ENCODE assay signal across 8 cellular contexts in genomic region chr12:31959051-31959700, GRCh38. TPM values are rescaled to one million over a fixed set of nuclear protein-coding genes. Genes with fewer than 3 reads are reported as not detected.
A peak's percentile ranks its signal among the peaks of the same experiment; 100 is the strongest.
DNase-seq lines count a peak whose midpoint lies in the region; ATAC-seq and TF ChIP-seq lines count a peak whose summit lies in the region.

A gene with protein sequence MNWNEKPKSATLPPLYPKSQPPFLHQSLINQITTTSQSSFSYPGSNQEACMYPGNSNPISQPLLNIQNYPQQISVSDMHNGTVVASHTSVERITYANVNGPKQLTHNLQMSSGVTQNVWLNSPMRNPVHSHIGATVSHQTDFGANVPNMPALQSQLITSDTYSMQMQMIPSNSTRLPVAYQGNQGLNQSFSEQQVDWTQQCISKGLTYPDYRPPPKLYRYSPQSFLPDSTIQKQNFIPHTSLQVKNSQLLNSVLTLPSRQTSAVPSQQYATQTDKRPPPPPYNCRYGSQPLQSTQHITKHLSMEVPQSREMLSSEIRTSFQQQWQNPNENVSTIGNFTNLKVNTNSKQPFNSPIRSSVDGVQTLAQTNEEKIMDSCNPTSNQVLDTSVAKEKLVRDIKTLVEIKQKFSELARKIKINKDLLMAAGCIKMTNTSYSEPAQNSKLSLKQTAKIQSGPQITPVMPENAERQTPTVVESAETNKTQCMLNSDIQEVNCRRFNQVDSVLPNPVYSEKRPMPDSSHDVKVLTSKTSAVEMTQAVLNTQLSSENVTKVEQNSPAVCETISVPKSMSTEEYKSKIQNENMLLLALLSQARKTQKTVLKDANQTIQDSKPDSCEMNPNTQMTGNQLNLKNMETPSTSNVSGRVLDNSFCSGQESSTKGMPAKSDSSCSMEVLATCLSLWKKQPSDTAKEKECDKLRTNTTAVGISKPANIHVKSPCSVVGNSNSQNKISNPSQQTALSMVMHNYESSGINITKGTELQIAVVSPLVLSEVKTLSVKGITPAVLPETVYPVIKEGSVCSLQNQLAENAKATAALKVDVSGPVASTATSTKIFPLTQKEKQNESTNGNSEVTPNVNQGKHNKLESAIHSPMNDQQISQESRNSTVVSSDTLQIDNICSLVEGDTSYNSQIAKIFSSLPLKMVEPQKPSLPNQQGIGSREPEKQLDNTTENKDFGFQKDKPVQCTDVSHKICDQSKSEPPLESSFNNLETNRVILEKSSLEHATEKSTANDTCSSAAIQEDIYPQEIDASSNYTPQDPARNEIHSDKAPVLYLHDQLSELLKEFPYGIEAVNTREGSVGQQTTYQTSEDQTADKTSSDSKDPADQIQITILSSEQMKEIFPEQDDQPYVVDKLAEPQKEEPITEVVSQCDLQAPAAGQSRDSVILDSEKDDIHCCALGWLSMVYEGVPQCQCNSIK (N-terminal part only) (plus strand): TSS chr12:31959415. CDS start chr12:31980956, 21,541 bp downstream.

- peak within 1 kb of the TSS; percentile 92 for H3K4me3 Mint-ChIP-seq in activated T-helper 1 cell treated with anti-CD3 and anti-CD28 coated beads, Interleukin-12 subunit alpha, Interleukin-12 subunit beta, Interleukin-2, Interleukin-4 antibody, amounts not matched to agents 30 ng/mL and 10 ng/mL and 1 ng/mL, durations not matched to agents 14 hours and 24 hours and 36 hours
- peak within 1 kb of the TSS; percentile 89 to 100 (median 98) for H3K4me3 Mint-ChIP-seq in naive B cell
- H3K4me3 Mint-ChIP-seq in stimulated activated effector memory CD8-positive, alpha-beta T cell treated with anti-CD3 and anti-CD28 coated beads, Interleukin-12 subunit alpha, Interleukin-12 subunit beta, amount 100 ng/mL, for 72 hours: peak within 1 kb of the TSS; percentile 85

- WGBS in GM23248 (ENCODE audit: low coverage in 1 of 2, low lambda C conversion rate in 2 of 2, missing lambda C conversion rate in 2 of 2), 2 experiments: 0 to 1% methylated on average over 49 to 54 of the region's 68 CpGs

- ATAC-seq in naive B cell (ENCODE audit: low read depth in 2 of 2): peak; percentile 79 to 85
- ATAC-seq in stimulated activated effector memory CD8-positive, alpha-beta T cell treated with anti-CD3 and anti-CD28 coated beads, Interleukin-12 subunit alpha, Interleukin-12 subunit beta, amount 100 ng/mL, for 72 hours: peak; percentile 90

- DNase-seq in GM23248 (peak; percentile 92), Karpas-422 (peak; percentile 93), RPMI7951 (ENCODE audit: low read depth) (peak; percentile 91), fibroblast of gingiva (ENCODE audit: low read depth) (peak; percentile 86), naive B cell (peak; percentile 80)
- DNase-seq in activated T-helper 1 cell treated with anti-CD3 and anti-CD28 coated beads, Interleukin-12 subunit alpha, Interleukin-12 subunit beta, Interleukin-2, Interleukin-4 antibody, amounts not matched to agents 30 ng/mL and 10 ng/mL and 1 ng/mL, durations not matched to agents 14 hours and 24 hours and 36 hours (ENCODE audit: low spot score): peak; percentile 87
- DNase-seq in stimulated activated effector memory CD8-positive, alpha-beta T cell treated with anti-CD3 and anti-CD28 coated beads, Interleukin-12 subunit alpha, Interleukin-12 subunit beta, amount 100 ng/mL, for 72 hours (ENCODE audit: low spot score in 2 of 2): peak; percentile 72 to 93

- H3K27ac ChIP-seq in DOHH2 (ENCODE audit: low read depth, low read length) (peak within 1 kb of the TSS; percentile 70), GM23248 (peak within 1 kb of the TSS; percentile 70), Karpas-422 (ENCODE audit: low read length) (0 out of 2 replicates have a peak within 1 kb of the TSS, but pooled peaks have one; percentile 9)

- intact Hi-C loops in activated T-helper 1 cell treated with anti-CD3 and anti-CD28 coated beads, Interleukin-12 subunit alpha, Interleukin-12 subunit beta, Interleukin-2, Interleukin-4 antibody, amounts not matched to agents 30 ng/mL and 10 ng/mL and 1 ng/mL, durations not matched to agents 14 hours and 24 hours and 36 hours (cut with micrococcal nuclease): loop anchor here (1.0 to 2.0 kb wide), 11 partner anchors 31 to 306 kb away; partner anchors contain the start of genes AMN1, BICD1 and ETFBKMT

- peaks cover 40% of the 10 kb centered on the region for H3K36me3 ChIP-seq in DOHH2 (ENCODE audit: control insufficient read depth, low read length)
- H3K36me3 ChIP-seq in GM23248 (ENCODE audit: low read depth): peaks cover 7% of the 10 kb centered on the region
- no peaks in the 10 kb centered on the region for H3K36me3 ChIP-seq in Karpas-422 (ENCODE audit: insufficient read depth, low read length)

- H3K4me2 ChIP-seq in DOHH2 (ENCODE audit: low read length) (peak within 1 kb of the TSS; percentile 92), GM23248 (ENCODE audit: unreplicated experiment) (peak within 1 kb of the TSS; percentile 95), Karpas-422 (ENCODE audit: low read depth, low read length, poor library complexity, severe bottlenecking) (peak within 1 kb of the TSS; percentile 80)

- no peak for TF ChIP-seq CTCF in DOHH2 (IDR thresholded peaks at IDR 0.05; ENCODE audit: low read depth, low read length, poor library complexity, severe bottlenecking)

- peak within 1 kb of the TSS; percentile 95 for H3K27ac Mint-ChIP-seq in activated T-helper 1 cell treated with anti-CD3 and anti-CD28 coated beads, Interleukin-12 subunit alpha, Interleukin-12 subunit beta, Interleukin-2, Interleukin-4 antibody, amounts not matched to agents 30 ng/mL and 10 ng/mL and 1 ng/mL, durations not matched to agents 14 hours and 24 hours and 36 hours
- H3K27ac Mint-ChIP-seq in naive B cell: peak within 1 kb of the TSS; percentile 95 to 98 (median 97)
- H3K27ac Mint-ChIP-seq in stimulated activated effector memory CD8-positive, alpha-beta T cell treated with anti-CD3 and anti-CD28 coated beads, Interleukin-12 subunit alpha, Interleukin-12 subunit beta, amount 100 ng/mL, for 72 hours: peak within 1 kb of the TSS; percentile 95

- H3K36me3 Mint-ChIP-seq in activated T-helper 1 cell treated with anti-CD3 and anti-CD28 coated beads, Interleukin-12 subunit alpha, Interleukin-12 subunit beta, Interleukin-2, Interleukin-4 antibody, amounts not matched to agents 30 ng/mL and 10 ng/mL and 1 ng/mL, durations not matched to agents 14 hours and 24 hours and 36 hours (ENCODE audit: low read depth): peaks cover 39% of the 10 kb centered on the region
- H3K36me3 Mint-ChIP-seq in naive B cell: peaks cover 9 to 14% of the 10 kb centered on the region in 2 donors
- H3K36me3 Mint-ChIP-seq in stimulated activated effector memory CD8-positive, alpha-beta T cell treated with anti-CD3 and anti-CD28 coated beads, Interleukin-12 subunit alpha, Interleukin-12 subunit beta, amount 100 ng/mL, for 72 hours: peaks cover 50% of the 10 kb centered on the region

- no peaks in the 10 kb centered on the region for H3K9me2 ChIP-seq in DOHH2 (replicated peaks; ENCODE audit: control insufficient read depth, low read length)
- H3K9me2 ChIP-seq in GM23248 (ENCODE audit: insufficient read depth): no peaks in the 10 kb centered on the region
- H3K9me2 ChIP-seq in Karpas-422 (replicated peaks; ENCODE audit: insufficient read depth, low read length): no peaks in the 10 kb centered on the region

- peaks cover 2% of the 10 kb centered on the region; the same call in 1 of the 2 replicates for H3K9me3 ChIP-seq in DOHH2 (ENCODE audit: control insufficient read depth, insufficient read depth, low read length)
- H3K9me3 ChIP-seq in GM23248 (ENCODE audit: low read depth): no peaks in the 10 kb centered on the region
- no peaks in the 10 kb centered on the region for H3K9me3 ChIP-seq in Karpas-422 (ENCODE audit: low read length)

- H3K79me2 ChIP-seq in DOHH2 (ENCODE audit: control insufficient read depth, low read length): peaks cover 55% of the 10 kb centered on the region
- peaks cover 42% of the 10 kb centered on the region for H3K79me2 ChIP-seq in GM23248 (ENCODE audit: insufficient read depth)
- no peaks in the 10 kb centered on the region for H3K79me2 ChIP-seq in Karpas-422 (ENCODE audit: low read length)

- in situ Hi-C loops in GM23248 (cut with MboI): loop anchor here (25.0 kb wide), 1 partner anchor 297 kb away; the partner anchor contains the start of gene ETFBKMT

- no peaks in the 10 kb centered on the region for H3K27me3 Mint-ChIP-seq in activated T-helper 1 cell treated with anti-CD3 and anti-CD28 coated beads, Interleukin-12 subunit alpha, Interleukin-12 subunit beta, Interleukin-2, Interleukin-4 antibody, amounts not matched to agents 30 ng/mL and 10 ng/mL and 1 ng/mL, durations not matched to agents 14 hours and 24 hours and 36 hours (ENCODE audit: insufficient read depth)
- no peaks in the 10 kb centered on the region for H3K27me3 Mint-ChIP-seq in naive B cell

- H4K20me1 ChIP-seq in DOHH2 (ENCODE audit: control insufficient read depth, insufficient read depth, low read depth, low read length) (peaks cover 4% of the 10 kb centered on the region), GM23248 (ENCODE audit: insufficient read depth) (no peaks in the 10 kb centered on the region), Karpas-422 (ENCODE audit: insufficient read depth, low read depth, low read length) (peaks cover 9% of the 10 kb centered on the region; the same call in 1 of the 2 replicates)

- H3K4me1 ChIP-seq in DOHH2 (ENCODE audit: control insufficient read depth, low read length) (peaks cover 43% of the 10 kb centered on the region), GM23248 (ENCODE audit: insufficient read depth) (peaks cover 10% of the 10 kb centered on the region), Karpas-422 (ENCODE audit: low read length) (peaks cover 21% of the 10 kb centered on the region)

- H3K9me3 Mint-ChIP-seq in activated T-helper 1 cell treated with anti-CD3 and anti-CD28 coated beads, Interleukin-12 subunit alpha, Interleukin-12 subunit beta, Interleukin-2, Interleukin-4 antibody, amounts not matched to agents 30 ng/mL and 10 ng/mL and 1 ng/mL, durations not matched to agents 14 hours and 24 hours and 36 hours: peaks cover 24% of the 10 kb centered on the region
- peaks cover 0 to 2% (median under 1%) of the 10 kb centered on the region in 7 donors for H3K9me3 Mint-ChIP-seq in naive B cell
- H3K9me3 Mint-ChIP-seq in stimulated activated effector memory CD8-positive, alpha-beta T cell treated with anti-CD3 and anti-CD28 coated beads, Interleukin-12 subunit alpha, Interleukin-12 subunit beta, amount 100 ng/mL, for 72 hours: peaks cover under 1% of the 10 kb centered on the region

- peaks cover 10% of the 10 kb centered on the region for H3F3A ChIP-seq in DOHH2 (ENCODE audit: control insufficient read depth, insufficient read depth)
- H3F3A ChIP-seq in GM23248 (ENCODE audit: insufficient read depth): 0 out of 2 replicates have a peak, but pooled peaks cover 5% of the 10 kb centered on the region

- peak within 1 kb of the TSS; percentile 100 for H2AFZ ChIP-seq in GM23248
- H2AFZ ChIP-seq in Karpas-422 (ENCODE audit: low read length): peak within 1 kb of the TSS; percentile 84

- H3K4me1 Mint-ChIP-seq in activated T-helper 1 cell treated with anti-CD3 and anti-CD28 coated beads, Interleukin-12 subunit alpha, Interleukin-12 subunit beta, Interleukin-2, Interleukin-4 antibody, amounts not matched to agents 30 ng/mL and 10 ng/mL and 1 ng/mL, durations not matched to agents 14 hours and 24 hours and 36 hours (ENCODE audit: low read depth): peaks cover 73% of the 10 kb centered on the region
- peaks cover 58 to 83% (median 76%) of the 10 kb centered on the region in 3 donors for H3K4me1 Mint-ChIP-seq in naive B cell
- peaks cover 72% of the 10 kb centered on the region for H3K4me1 Mint-ChIP-seq in stimulated activated effector memory CD8-positive, alpha-beta T cell treated with anti-CD3 and anti-CD28 coated beads, Interleukin-12 subunit alpha, Interleukin-12 subunit beta, amount 100 ng/mL, for 72 hours

- H3K27me3 ChIP-seq in DOHH2 (ENCODE audit: control insufficient read depth, low read length): no peaks in the 10 kb centered on the region
- no peaks in the 10 kb centered on the region for H3K27me3 ChIP-seq in GM23248 (replicated peaks; ENCODE audit: insufficient read depth)
- no peaks in the 10 kb centered on the region for H3K27me3 ChIP-seq in Karpas-422 (ENCODE audit: low read length)

- peak within 1 kb of the TSS; percentile 82 for H3K4me3 ChIP-seq in DOHH2 (ENCODE audit: low read length)
- peak within 1 kb of the TSS; percentile 100 for H3K4me3 ChIP-seq in GM23248
- H3K4me3 ChIP-seq in Karpas-422 (ENCODE audit: low read length): peak within 1 kb of the TSS; percentile 69

- H3K9ac ChIP-seq in GM23248: peak within 1 kb of the TSS; percentile 84
- H3K9ac ChIP-seq in Karpas-422 (ENCODE audit: low read length): peak within 1 kb of the TSS; percentile 63

RNA-seq across cellular contexts. Expression of the gene that starts here (rescaled TPM):
- 6.3 and 8.3 TPM in 2 replicates for total RNA-seq in GM23248 (2014; rRNA removed; shearing (Covaris generic))
- polyA plus RNA-seq in GM23248 (2016; fragmentation: Nextera tagmentation; extraction: Ambion mirVana) (6.6 and 8.4 TPM in 2 replicates), naive B cell (ENCODE audit: low read depth in 6 of 6) (100 to 1,000 TPM in 4 of 6 donors, 10 to 100 TPM in 2; 38.6 to 242 (median 117) TPM)
- 8.8 and 14.0 TPM in 2 replicates for total RNA-seq in Karpas-422 (2014; rRNA removed; shearing (Covaris generic); ENCODE audit: low replicate concordance)
- 38.1 and 41.3 TPM in 2 replicates for total RNA-seq in RPMI7951 (2014; rRNA removed; shearing (Covaris generic))
- 63.0 and 66.2 TPM in 2 replicates for total RNA-seq in activated T-helper 1 cell treated with anti-CD3 and anti-CD28 coated beads, Interleukin-12 subunit alpha, Interleukin-12 subunit beta, Interleukin-2, Interleukin-4 antibody, amounts not matched to agents 30 ng/mL and 10 ng/mL and 1 ng/mL, durations not matched to agents 14 hours and 24 hours and 36 hours

Comparison
In these comparisons a context has a peak if more than half of its experiments do, and no peak if none do; other contexts are left out.
1. Peak in every context shown above with its lines: DNase-seq, ATAC-seq, H3K4me3 ChIP-seq and H3K27ac ChIP-seq.
2. H3K27ac ChIP-seq: peak in every context shown above with its lines; median percentile 70 in DOHH2; 70 in GM23248; 9 in Karpas-422.